In genomic region chr1:91556556-91556955, GRCh38 we compare ENCODE assay signal across 1 cellular context.
TF ChIP-seq lines count a peak whose summit lies in the region.

No MANE protein-coding gene starts in this region.

TF ChIP-seq in K562, 482 proteins besides CTCF, POLR2A, EP300 and RAD21 (continues in another document):
- TF ChIP-seq TBL1XR1 (IDR thresholded peaks at IDR 0.05; ENCODE audit: low read length in 2 of 2), result no peak
- TF ChIP-seq EHMT2 (IDR thresholded peaks at IDR 0.05), result no peak
- TF ChIP-seq STAT5B (CRISPR knock-in tag; IDR thresholded peaks at IDR 0.05), result no peak
- no peak for TF ChIP-seq POLR2AphosphoS2 (IDR thresholded peaks at IDR 0.05; ENCODE audit: low read length)
- no peak for TF ChIP-seq ZNF764 (CRISPR knock-in tag; IDR thresholded peaks at IDR 0.05; ENCODE audit: low read depth)
- 0 out of 2 replicates have a peak, but pooled peaks have one; percentile 40 for TF ChIP-seq ZNF395 (CRISPR knock-in tag; IDR thresholded peaks at IDR 0.05)
- TF ChIP-seq FOSL1 (tag; conservative IDR thresholded peaks at IDR 0.05), result peak; percentile 71; the same call in 1 of the 2 replicates
- no peak for TF ChIP-seq HNRNPH1 (optimal IDR thresholded peaks at IDR 0.05; ENCODE audit: low read depth, low read length)
- peak; percentile 23; the same call in 1 of the 2 replicates for TF ChIP-seq FOXJ2 (tag; IDR thresholded peaks at IDR 0.05)
- no peak for TF ChIP-seq ZNF398 (CRISPR knock-in tag; IDR thresholded peaks at IDR 0.05)
- TF ChIP-seq ZNF644 (tag; IDR thresholded peaks at IDR 0.05; ENCODE audit: low read depth), result peak; percentile 9; the same call in 1 of the 2 replicates
- TF ChIP-seq HBP1 (CRISPR knock-in tag; IDR thresholded peaks at IDR 0.05), result no peak
- TF ChIP-seq ZBTB11 (CRISPR knock-in tag; IDR thresholded peaks at IDR 0.05), result 0 out of 6 replicates have a peak, but pooled peaks of 1 of the 3 experiments have one; percentile 5
- no peak for TF ChIP-seq MAFF (IDR thresholded peaks at IDR 0.05; ENCODE audit: low read length)
- TF ChIP-seq SREBF2 (CRISPR knock-in tag; IDR thresholded peaks at IDR 0.05), result no peak
- TF ChIP-seq RFX7 (CRISPR knock-in tag; IDR thresholded peaks at IDR 0.05), result no peak
- 0 out of 2 replicates have a peak, but pooled peaks have one; percentile 40 for TF ChIP-seq CTBP1 (IDR thresholded peaks at IDR 0.05; ENCODE audit: borderline replicate concordance)
- no peak for TF ChIP-seq CEBPG (CRISPR knock-in tag; IDR thresholded peaks at IDR 0.05)
- TF ChIP-seq CEBPG (tag; conservative IDR thresholded peaks at IDR 0.05 in 1 of 2, IDR thresholded peaks at IDR 0.05 in 1 of 2), result no peak
- TF ChIP-seq GABPB1 (CRISPR knock-in tag; IDR thresholded peaks at IDR 0.05), result no peak
- TF ChIP-seq ETV6 (IDR thresholded peaks at IDR 0.05; ENCODE audit: borderline replicate concordance in 1 of 2, low read depth in 2 of 2, low read length in 1 of 2), result no peak
- no peak for TF ChIP-seq ETV6 (CRISPR knock-in tag; IDR thresholded peaks at IDR 0.05; ENCODE audit: borderline replicate concordance)
- no peak for TF ChIP-seq LCOR (CRISPR knock-in tag; IDR thresholded peaks at IDR 0.05)
- no peak for TF ChIP-seq THRAP3 (IDR thresholded peaks at IDR 0.05; ENCODE audit: borderline replicate concordance)
- TF ChIP-seq ZNF407 (IDR thresholded peaks at IDR 0.05; ENCODE audit: low read depth), result no peak
- no peak for TF ChIP-seq PHF21A (IDR thresholded peaks at IDR 0.05; ENCODE audit: borderline replicate concordance, low read depth)
- 0 out of 2 replicates have a peak, but pooled peaks have one; percentile 42 for TF ChIP-seq DPF2 (IDR thresholded peaks at IDR 0.05)
- no peak for TF ChIP-seq SMC3 (conservative IDR thresholded peaks at IDR 0.05; ENCODE audit: insufficient read depth, low read depth, low read length)
- 0 out of 4 replicates have a peak, but pooled peaks of 1 of the 2 experiments have one; percentile 4 for TF ChIP-seq NRF1 (conservative IDR thresholded peaks at IDR 0.05 in 1 of 2, IDR thresholded peaks at IDR 0.05 in 1 of 2)
- TF ChIP-seq DMBX1 (CRISPR knock-in tag; IDR thresholded peaks at IDR 0.05; ENCODE audit: borderline replicate concordance), result no peak
- TF ChIP-seq PREB (CRISPR knock-in tag; IDR thresholded peaks at IDR 0.05), result no peak
- TF ChIP-seq ZNF512 (tag; IDR thresholded peaks at IDR 0.05), result no peak
- TF ChIP-seq VEZF1 (CRISPR knock-in tag; IDR thresholded peaks at IDR 0.05), result peak; percentile 4; the same call in 1 of the 2 replicates
- TF ChIP-seq MAFG (tag; conservative IDR thresholded peaks at IDR 0.05), result no peak
- TF ChIP-seq CBFA2T2 (conservative IDR thresholded peaks at IDR 0.05), result no peak
- no peak for TF ChIP-seq PCBP2 (IDR thresholded peaks at IDR 0.05; ENCODE audit: low read depth, low read length, poor library complexity, severe bottlenecking)
- no peak for TF ChIP-seq MEIS2 (IDR thresholded peaks at IDR 0.05; ENCODE audit: partially characterized antibody)
- TF ChIP-seq MIER1 (IDR thresholded peaks at IDR 0.05; ENCODE audit: low read depth), result no peak
- no peak for TF ChIP-seq ZNF668 (CRISPR knock-in tag; IDR thresholded peaks at IDR 0.05)
